ENCODE assay signal across 1 cellular context in genomic region chr1:111739222-111739983, GRCh38.
TF ChIP-seq lines count a peak whose summit lies in the region.

TSS of gene INKA2 (minus strand) at chr1:111739395. CDS start at chr1:111739242, 153 bp downstream.

TF ChIP-seq in HepG2, 621 proteins besides CTCF, POLR2A, EP300 and RAD21 (continued from another document and continues in another):
- TF ChIP-seq ZNF512 (CRISPR knock-in tag; IDR thresholded peaks at IDR 0.05) (no peak), NFRKB (IDR thresholded peaks at IDR 0.05) (no peak), PLSCR1 (CRISPR knock-in tag; IDR thresholded peaks at IDR 0.05; ENCODE audit: borderline replicate concordance) (no peak), EED (CRISPR knock-in tag; IDR thresholded peaks at IDR 0.05) (peak; percentile 46; the same call in 1 of the 2 replicates), HOMEZ (CRISPR knock-in tag; IDR thresholded peaks at IDR 0.05; ENCODE audit: low read depth) (no peak), ZNF607 (CRISPR knock-in tag; IDR thresholded peaks at IDR 0.05; ENCODE audit: borderline replicate concordance) (peak; percentile 93; the same call in 1 of the 2 replicates), PTBP1 (IDR thresholded peaks at IDR 0.05; ENCODE audit: low read depth, low read length, poor library complexity, severe bottlenecking) (no peak), ZNF768 (CRISPR knock-in tag; IDR thresholded peaks at IDR 0.05) (peak; percentile 9; the same call in 1 of the 2 replicates), RAD51 (IDR thresholded peaks at IDR 0.05; ENCODE audit: borderline replicate concordance) (peak; percentile 43; the same call in 1 of the 2 replicates), ZBTB2 (CRISPR knock-in tag; IDR thresholded peaks at IDR 0.05; ENCODE audit: low read depth) (peak; percentile 62; the same call in 1 of the 2 replicates), ZNF496 (CRISPR knock-in tag; IDR thresholded peaks at IDR 0.05; ENCODE audit: insufficient replicate concordance) (no peak), SETDB1 (CRISPR knock-in tag; IDR thresholded peaks at IDR 0.05; ENCODE audit: borderline replicate concordance) (no peak), TIGD3 (CRISPR knock-in tag; IDR thresholded peaks at IDR 0.05; ENCODE audit: borderline replicate concordance) (peak; percentile 85; the same call in 1 of the 2 replicates), ZNF329 (CRISPR knock-in tag; IDR thresholded peaks at IDR 0.05; ENCODE audit: low read depth) (no peak), ZNF317 (CRISPR knock-in tag; IDR thresholded peaks at IDR 0.05) (peak; percentile 57), TBL1XR1 (IDR thresholded peaks at IDR 0.05; ENCODE audit: borderline replicate concordance, low read length, partially characterized antibody) (no peak), ZNF333 (CRISPR knock-in tag; IDR thresholded peaks at IDR 0.05; ENCODE audit: borderline replicate concordance) (0 out of 2 replicates have a peak, but pooled peaks have one; percentile 4), NPAS2 (CRISPR knock-in tag; IDR thresholded peaks at IDR 0.05; ENCODE audit: borderline replicate concordance) (no peak), ELF1 (CRISPR knock-in tag; IDR thresholded peaks at IDR 0.05) (no peak), ZNF878 (CRISPR knock-in tag; IDR thresholded peaks at IDR 0.05) (no peak), SP5 (CRISPR knock-in tag; IDR thresholded peaks at IDR 0.05; ENCODE audit: borderline replicate concordance, low read depth) (no peak), ZSCAN25 (CRISPR knock-in tag; IDR thresholded peaks at IDR 0.05) (no peak), NRL (CRISPR knock-in tag; IDR thresholded peaks at IDR 0.05; ENCODE audit: borderline replicate concordance) (peak; percentile 86), ZXDC (CRISPR knock-in tag; IDR thresholded peaks at IDR 0.05) (no peak), ZNF296 (CRISPR knock-in tag; conservative IDR thresholded peaks at IDR 0.05) (no peak), ZBTB8A (CRISPR knock-in tag; IDR thresholded peaks at IDR 0.05; ENCODE audit: borderline replicate concordance, low read depth) (no peak), REPIN1 (CRISPR knock-in tag; IDR thresholded peaks at IDR 0.05; ENCODE audit: borderline replicate concordance, low read depth) (peak; percentile 82), SP2 (CRISPR knock-in tag; IDR thresholded peaks at IDR 0.05) (peak; percentile 84), STAT5B (CRISPR knock-in tag; IDR thresholded peaks at IDR 0.05) (no peak), ZNF280D (CRISPR knock-in tag; IDR thresholded peaks at IDR 0.05) (peak; percentile 74; the same call in 1 of the 2 replicates), GPN1 (CRISPR knock-in tag; IDR thresholded peaks at IDR 0.05; ENCODE audit: borderline replicate concordance) (no peak; the same call in 1 of the 2 replicates), ZNF569 (CRISPR knock-in tag; IDR thresholded peaks at IDR 0.05; ENCODE audit: borderline replicate concordance) (no peak), DNMT3B (CRISPR knock-in tag; conservative IDR thresholded peaks at IDR 0.05) (no peak), KAT8 (CRISPR knock-in tag; IDR thresholded peaks at IDR 0.05) (peak; percentile 42; the same call in 1 of the 2 replicates), JUN (CRISPR knock-in tag; IDR thresholded peaks at IDR 0.05) (no peak; the same call in 1 of the 2 replicates), NFIB (CRISPR knock-in tag; IDR thresholded peaks at IDR 0.05; ENCODE audit: borderline replicate concordance) (no peak), ZNF292 (CRISPR knock-in tag; IDR thresholded peaks at IDR 0.05; ENCODE audit: borderline replicate concordance, low read depth) (no peak; the same call in 1 of the 2 replicates), BRD4 (CRISPR knock-in tag; IDR thresholded peaks at IDR 0.05) (peak; percentile 61; the same call in 1 of the 2 replicates), SNAI1 (CRISPR knock-in tag; IDR thresholded peaks at IDR 0.05; ENCODE audit: borderline replicate concordance) (peak; percentile 85), HMGA1 (CRISPR knock-in tag; conservative IDR thresholded peaks at IDR 0.05) (no peak), ZNF775 (CRISPR knock-in tag; IDR thresholded peaks at IDR 0.05; ENCODE audit: borderline replicate concordance) (no peak), MYNN (CRISPR knock-in tag; IDR thresholded peaks at IDR 0.05; ENCODE audit: low read depth) (no peak), SRF (IDR thresholded peaks at IDR 0.05; ENCODE audit: low read depth, low read length) (no peak), ERF (CRISPR knock-in tag; IDR thresholded peaks at IDR 0.05) (0 out of 2 replicates have a peak, but pooled peaks have one; percentile 36), SKIL (CRISPR knock-in tag; IDR thresholded peaks at IDR 0.05; ENCODE audit: borderline replicate concordance) (peak; percentile 63; the same call in 1 of the 2 replicates), ZNF660 (CRISPR knock-in tag; IDR thresholded peaks at IDR 0.05; ENCODE audit: borderline replicate concordance, low read depth) (no peak), IKZF4 (CRISPR knock-in tag; IDR thresholded peaks at IDR 0.05; ENCODE audit: borderline replicate concordance, low read depth, not compliant biosample characterization) (no peak), ZNF747 (CRISPR knock-in tag; IDR thresholded peaks at IDR 0.05; ENCODE audit: borderline replicate concordance) (no peak; the same call in 1 of the 2 replicates), ZSCAN21 (CRISPR knock-in tag; IDR thresholded peaks at IDR 0.05; ENCODE audit: borderline replicate concordance) (peak; percentile 83), ZBTB37 (CRISPR knock-in tag; IDR thresholded peaks at IDR 0.05) (no peak), NFE2L1 (CRISPR knock-in tag; IDR thresholded peaks at IDR 0.05; ENCODE audit: borderline replicate concordance) (no peak), ZNF232 (CRISPR knock-in tag; IDR thresholded peaks at IDR 0.05; ENCODE audit: borderline replicate concordance) (peak; percentile 79; the same call in 1 of the 2 replicates), ZFP36 (IDR thresholded peaks at IDR 0.05; ENCODE audit: borderline replicate concordance, low read depth, low read length, partially characterized antibody) (no peak)
